In genomic region chr1:181140891-181141290, GRCh38 we compare ENCODE assay signal across 14 cellular contexts. TPM values are rescaled to one million over a fixed set of nuclear protein-coding genes. Genes with fewer than 3 reads are reported as not detected.
DNase-seq lines count a peak whose midpoint lies in the region; ATAC-seq, FAIRE-seq and TF ChIP-seq lines count a peak whose summit lies in the region.
"Had no signal": no experiment of that assay in that cellular context is flagged by ENCODE, and none has a peak within 500 bp of the region (broad histone marks: within the 10 kb centered on the region; RNA-seq: fewer than 3 reads in every experiment).

No MANE protein-coding gene starts in this region.

- no peaks in the 10 kb centered on the region for H3K9me3 ChIP-seq in H9 (ENCODE audit: control insufficient read depth, low read depth, low read length)
- no peaks in the 10 kb centered on the region for H3K9me3 ChIP-seq in mesenchymal stem cell (ENCODE audit: control insufficient read depth, low read length)
- H3K9me3 ChIP-seq in kidney (ENCODE audit: control insufficient read depth in 1 of 2, low read length in 2 of 2), result no peaks in the 10 kb centered on the region

- H3K9me3 Mint-ChIP-seq in H9, result peaks cover 0 to 3% of the 10 kb centered on the region in 2 experiments; a peak in 2 of 5 replicates
- H3K9me3 Mint-ChIP-seq in activated T-helper 17 cell treated with anti-CD3 and anti-CD28 coated beads, Interleukin-2, amount 50 U/mL, for 72 hours, result no peaks in the 10 kb centered on the region

- peaks cover 43% of the 10 kb centered on the region for H3K4me1 ChIP-seq in ACC112 (ENCODE audit: control insufficient read depth, insufficient read depth, low read length, unreplicated experiment)
- no peaks in the 10 kb centered on the region; the same call in 1 of the 2 replicates for H3K4me1 ChIP-seq in H9 (ENCODE audit: insufficient read depth, low read length)
- H3K4me1 ChIP-seq in mesenchymal stem cell (ENCODE audit: control insufficient read depth, insufficient read depth, low read depth, low read length), result peaks cover 30% of the 10 kb centered on the region
- H3K4me1 ChIP-seq in kidney (ENCODE audit: control insufficient read depth in 1 of 2, insufficient read depth in 1 of 2, low read depth in 1 of 2, low read length in 2 of 2), result peaks cover 6 to 12% of the 10 kb centered on the region in 2 donors

- H3T11ph ChIP-seq in H9 (ENCODE audit: low read length), result no peak overlapping the region

- ATAC-seq in activated T-helper 17 cell treated with anti-CD3 and anti-CD28 coated beads, Interleukin-2, amount 50 U/mL, for 72 hours (replicated peaks), result peak; percentile 61

- no peak overlapping the region for H3K4me3 Mint-ChIP-seq in H9
- peak overlapping the region; percentile 77 for H3K4me3 Mint-ChIP-seq in activated T-helper 17 cell treated with anti-CD3 and anti-CD28 coated beads, Interleukin-2, amount 50 U/mL, for 72 hours

- H2BK20ac ChIP-seq in H9 (ENCODE audit: low read depth, low read length, poor library complexity, severe bottlenecking), result no peak overlapping the region

- no peak overlapping the region for H3K18ac ChIP-seq in H9 (ENCODE audit: insufficient read length, low read depth, low read length)
- H3K18ac ChIP-seq in mesenchymal stem cell (ENCODE audit: low read depth in 1 of 2, low read length in 2 of 2), result no peak overlapping the region

- H3K4me2 ChIP-seq in H9 (ENCODE audit: insufficient read depth, insufficient read length, low read length) (no peak overlapping the region), mesenchymal stem cell (ENCODE audit: low read length, poor library complexity, severe bottlenecking) (no peak overlapping the region)

- H3K27ac ChIP-seq in ACC112 (ENCODE audit: low read depth, low read length) (peak overlapping the region; percentile 76), H9 (ENCODE audit: insufficient read length, low read depth, low read length) (no peak overlapping the region), mesenchymal stem cell (ENCODE audit: low read length, poor library complexity, severe bottlenecking) (no peak overlapping the region), kidney (ENCODE audit: low read depth in 2 of 2, low read length in 2 of 2) (no peak overlapping the region)
- H3K27ac ChIP-seq: C4-2B, parathyroid adenoma had no signal

- H3K9ac ChIP-seq in H9 (ENCODE audit: extremely low read depth, insufficient read length, low read length) (no peak overlapping the region), mesenchymal stem cell (ENCODE audit: low read length) (peak overlapping the region; percentile 26), kidney (ENCODE audit: low read length in 2 of 2) (no peak overlapping the region)
- H3K9ac ChIP-seq: parathyroid adenoma had no signal

- H2AFZ ChIP-seq in ACC112 (ENCODE audit: low read length, unreplicated experiment) (no peak overlapping the region), H9 (ENCODE audit: low read length) (no peak overlapping the region), mesenchymal stem cell (ENCODE audit: low read depth, low read length) (no peak overlapping the region)
- H2AFZ ChIP-seq: parathyroid adenoma had no signal

- no peak for DNase-seq in H9
- no peak for DNase-seq in mesenchymal stem cell
- DNase-seq in NCI-H2081 treated with DMSO at 0.1 percent for 48 hours (lab: John Stamatoyannopoulos, UW), result no peak
- DNase-seq in GM10266 (ENCODE audit: extremely low spot score), result no peak
- no peak for DNase-seq in NCI-H1048 (lab: John Stamatoyannopoulos, UW)
- DNase-seq in kidney, result no peak
- DNase-seq: activated effector memory CD4-positive, alpha-beta T cell treated with Interleukin-2 at 50 U/mL for 16 hours; central memory CD4-positive, alpha-beta T cell; NCI-H1105 treated with DMSO at 0.1 percent for 48 hours had no signal

- TF ChIP-seq CTCF in H9 (conservative IDR thresholded peaks at IDR 0.05) (no peak), GM10266 (IDR thresholded peaks at IDR 0.05; ENCODE audit: control insufficient read depth, insufficient read depth, low read depth, missing control alignments) (no peak), kidney (IDR thresholded peaks at IDR 0.05; ENCODE audit: borderline replicate concordance, extremely low read depth, insufficient read depth) (no peak)

- H4K91ac ChIP-seq in H9 (ENCODE audit: insufficient read length, low read depth, low read length) (no peak overlapping the region), mesenchymal stem cell (ENCODE audit: low read length) (no peak overlapping the region)

- H3K36me3 Mint-ChIP-seq in H9 (ENCODE audit: insufficient read depth in 1 of 3, low read depth in 3 of 3), result no peaks in the 10 kb centered on the region
- no peaks in the 10 kb centered on the region for H3K36me3 Mint-ChIP-seq in activated T-helper 17 cell treated with anti-CD3 and anti-CD28 coated beads, Interleukin-2, amount 50 U/mL, for 72 hours (ENCODE audit: low read depth)

- H4K8ac ChIP-seq in H9 (replicated peaks; ENCODE audit: insufficient read length, low read depth, low read length), result no peak overlapping the region
- no peak overlapping the region for H4K8ac ChIP-seq in mesenchymal stem cell (ENCODE audit: low read length)

- H3K4me1 Mint-ChIP-seq in H9, result peaks cover 10 to 23% of the 10 kb centered on the region in 2 experiments
- H3K4me1 Mint-ChIP-seq in activated T-helper 17 cell treated with anti-CD3 and anti-CD28 coated beads, Interleukin-2, amount 50 U/mL, for 72 hours, result peaks cover 45% of the 10 kb centered on the region

- H2BK12ac ChIP-seq in H9 (ENCODE audit: insufficient read length, low read depth, low read length) (no peak overlapping the region), mesenchymal stem cell (ENCODE audit: low read length in 2 of 2) (peak overlapping the region in 1 of 2 experiments; percentile 17)

- H3K14ac ChIP-seq in H9 (ENCODE audit: insufficient read depth, low read length) (peak overlapping the region; percentile 5; the same call in 1 of the 2 replicates), mesenchymal stem cell (ENCODE audit: low read length in 2 of 2) (no peak overlapping the region)

- no peaks in the 10 kb centered on the region for H4K20me1 ChIP-seq in H9 (ENCODE audit: control insufficient read depth, insufficient read depth, insufficient read length)

- H3K4ac ChIP-seq in H9 (ENCODE audit: low read depth, low read length) (no peak overlapping the region), mesenchymal stem cell (ENCODE audit: low read depth in 1 of 2, low read length in 2 of 2) (no peak overlapping the region)

- peaks cover 3% of the 10 kb centered on the region for H3K23me2 ChIP-seq in H9 (ENCODE audit: insufficient read length, low read depth, low read length, poor library complexity, severe bottlenecking)

- no peak overlapping the region for H2BK120ac ChIP-seq in H9 (ENCODE audit: low read depth, low read length, poor library complexity, severe bottlenecking)
- H2BK120ac ChIP-seq in mesenchymal stem cell (ENCODE audit: low read depth, low read length), result no peak overlapping the region

- no peaks in the 10 kb centered on the region for H3K79me2 ChIP-seq in ACC112 (ENCODE audit: control insufficient read depth, insufficient read depth, low read length, unreplicated experiment)
- no peaks in the 10 kb centered on the region for H3K79me2 ChIP-seq in H9 (ENCODE audit: insufficient read depth, low read length)
- H3K79me2 ChIP-seq: parathyroid adenoma had no signal

- H3K4me3 ChIP-seq in ACC112 (ENCODE audit: low read depth, low read length) (no peak overlapping the region), mesenchymal stem cell (ENCODE audit: insufficient read depth in 1 of 2, low read depth in 1 of 2, low read length in 2 of 2) (no peak overlapping the region), kidney (ENCODE audit: low read length in 2 of 2) (no peak overlapping the region)

- H2BK15ac ChIP-seq in H9 (ENCODE audit: low read depth, low read length) (no peak overlapping the region), mesenchymal stem cell (ENCODE audit: low read depth, poor library complexity, severe bottlenecking) (no peak overlapping the region)

- H3K36me3 ChIP-seq in ACC112 (ENCODE audit: insufficient read depth, low read length), result no peaks in the 10 kb centered on the region
- H3K36me3 ChIP-seq in mesenchymal stem cell (ENCODE audit: control insufficient read depth in 1 of 2, insufficient read depth in 2 of 2, low read depth in 1 of 2, low read length in 2 of 2), result no peaks in the 10 kb centered on the region
- H3K36me3 ChIP-seq in kidney (ENCODE audit: control insufficient read depth in 1 of 2, insufficient read depth in 2 of 2, low read length in 2 of 2), result no peaks in the 10 kb centered on the region

- H4K5ac ChIP-seq in H9 (ENCODE audit: insufficient read length, low read depth, low read length), result no peak overlapping the region

- peaks cover 25% of the 10 kb centered on the region for H3K27me3 Mint-ChIP-seq in H9 (ENCODE audit: low read depth)
- H3K27me3 Mint-ChIP-seq in activated T-helper 17 cell treated with anti-CD3 and anti-CD28 coated beads, Interleukin-2, amount 50 U/mL, for 72 hours, result no peaks in the 10 kb centered on the region

- H3K79me1 ChIP-seq in H9 (ENCODE audit: insufficient read depth, low read depth, low read length, poor library complexity, severe bottlenecking) (no peaks in the 10 kb centered on the region), mesenchymal stem cell (replicated peaks; ENCODE audit: low read length, poor library complexity, severe bottlenecking) (no peaks in the 10 kb centered on the region)

- H3K27me3 ChIP-seq in ACC112 (ENCODE audit: insufficient read depth, low read length) (no peaks in the 10 kb centered on the region), H9 (ENCODE audit: insufficient read depth, low read length) (no peaks in the 10 kb centered on the region), mesenchymal stem cell (ENCODE audit: control insufficient read depth in 1 of 2, insufficient read depth in 1 of 2, low read length in 2 of 2) (peaks cover 0 to 11% of the 10 kb centered on the region in 2 experiments)

- no peak for FAIRE-seq in kidney (lab: Jason Lieb, UNC)
- FAIRE-seq: HepG2 had no signal

- no peak overlapping the region for H3K56ac ChIP-seq in H9 (ENCODE audit: insufficient read length, low read depth, low read length)

- intact Hi-C loops in kidney (cut with DNase I), result loop anchor here (10.0 kb wide), 1 partner anchor 56 kb away; the partner anchor contains the start of gene IER5

- H2BK5ac ChIP-seq in H9 (ENCODE audit: insufficient read length, low read length) (no peak overlapping the region), mesenchymal stem cell (ENCODE audit: low read depth, low read length, poor library complexity, severe bottlenecking) (no peak overlapping the region)

- H3K23ac ChIP-seq in H9 (ENCODE audit: insufficient read length, low read depth, low read length) (no peak overlapping the region), mesenchymal stem cell (ENCODE audit: low read length in 2 of 2) (no peak overlapping the region)

- no peak overlapping the region for H2AK5ac ChIP-seq in H9 (ENCODE audit: insufficient read length, low read length)
- no peak overlapping the region for H2AK5ac ChIP-seq in mesenchymal stem cell (ENCODE audit: low read length, severe bottlenecking)

- no peak overlapping the region for H3K27ac Mint-ChIP-seq in H9
- H3K27ac Mint-ChIP-seq in activated T-helper 17 cell treated with anti-CD3 and anti-CD28 coated beads, Interleukin-2, amount 50 U/mL, for 72 hours, result peak overlapping the region; percentile 92

- no CpG with 5 or more reads among the region's 3 CpGs for WGBS in H9 (ENCODE audit: extremely low coverage, insufficient read length, low lambda C conversion rate)
- WGBS in mesenchymal stem cell, result 100% methylated on average over 2 of the region's 3 CpGs

RNA-seq across cellular contexts. Expression of gene IER5, which starts 52.4 kb away (rescaled TPM):
- total RNA-seq in H9 (2021) (6.7 and 7.6 TPM in 2 replicates), kidney (11.0 TPM)
- total RNA-seq in activated T-helper 17 cell treated with anti-CD3 and anti-CD28 coated beads, Interleukin-2, amount 50 U/mL, for 72 hours, result 10 to 100 TPM; 40.9 to 60.4 TPM
- polyA plus RNA-seq in mesenchymal stem cell (2013, experiment 1 of 2), result 11.3 TPM
- polyA plus RNA-seq in mesenchymal stem cell (2013, experiment 2 of 2), result 11.5 TPM
- 3.9 TPM for polyA plus RNA-seq in kidney (ENCODE audit: insufficient read depth, low read depth, low replicate concordance)
